ENCODE assay signal across 9 cellular contexts in the genomic region with DNA sequence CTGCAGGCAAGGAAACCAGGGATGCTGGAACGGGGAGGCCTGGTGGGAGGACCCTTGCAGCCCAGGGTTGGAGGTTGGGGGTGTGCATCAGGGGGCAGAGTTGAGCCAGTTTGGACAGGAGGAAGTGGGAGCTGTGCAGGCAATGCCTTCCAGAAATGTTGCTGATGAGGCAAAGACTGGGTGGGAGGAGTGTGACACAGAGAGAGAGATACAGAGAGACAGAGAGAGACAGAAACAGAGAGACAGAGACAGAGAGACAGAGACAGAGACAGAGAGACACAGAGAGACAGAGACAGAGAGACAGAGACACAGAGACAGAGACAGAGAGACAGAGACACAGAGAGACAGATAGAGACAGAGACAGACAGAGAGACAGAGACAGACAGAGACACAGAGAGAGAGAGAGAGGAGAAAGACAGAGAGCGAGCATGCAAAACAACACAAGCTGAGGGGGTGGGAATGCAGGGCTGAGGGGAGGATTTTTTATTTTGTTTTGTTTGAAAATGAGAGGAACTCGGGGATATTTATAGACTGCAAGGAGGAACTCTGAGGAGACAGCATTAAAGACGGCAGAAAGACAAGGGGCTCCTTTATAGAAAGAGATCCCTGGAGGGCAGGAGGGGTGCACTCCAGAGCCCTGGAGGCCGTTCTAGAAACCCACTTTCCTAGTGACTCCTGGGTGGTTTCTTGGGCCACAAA. TPM values are rescaled to one million over a fixed set of nuclear protein-coding genes. Genes with fewer than 3 reads are reported as not detected.
DNase-seq lines count a peak whose midpoint lies in the region; ATAC-seq, FAIRE-seq and TF ChIP-seq lines count a peak whose summit lies in the region.
"Had no signal": no experiment of that assay in that cellular context is flagged by ENCODE, and none has a peak within 500 bp of the region (broad histone marks: within the 10 kb centered on the region; RNA-seq: fewer than 3 reads in every experiment).

No MANE protein-coding gene starts in this region.

- H2AFZ ChIP-seq in endothelial cell of umbilical vein (ENCODE audit: low read depth, low read length) = no peak overlapping the region

- peak; percentile 15; the same call in 1 of the 2 replicates for TF ChIP-seq CTCF in AG04450 (IDR thresholded peaks at IDR 0.05; ENCODE audit: low read depth, low read length)
- peak; percentile 29 for TF ChIP-seq CTCF in GM12873 (IDR thresholded peaks at IDR 0.05; ENCODE audit: insufficient read depth, low read depth, low read length, missing control alignments)
- peak; percentile 2 for TF ChIP-seq CTCF in RWPE2 (IDR thresholded peaks at IDR 0.05; ENCODE audit: poor library complexity, severe bottlenecking)
- no peak for TF ChIP-seq CTCF in endothelial cell of umbilical vein (IDR thresholded peaks at IDR 0.05; ENCODE audit: extremely low read depth in 1 of 2, insufficient read depth in 1 of 2, low read depth in 1 of 2, low read length in 2 of 2)
- peak; percentile 12 for TF ChIP-seq CTCF in nephron progenitor cell (IDR thresholded peaks at IDR 0.05)

- H3K9me1 ChIP-seq in endothelial cell of umbilical vein (replicated peaks; ENCODE audit: control insufficient read depth, extremely low read depth, insufficient read depth, low read length) = no peaks in the 10 kb centered on the region

- dilution Hi-C loops in endothelial cell of umbilical vein (cut with MboI; ENCODE audit: extremely low pct_ligation_motif_present, low sequenced_read_pairs) = no loop called here

- CTCF ChIA-PET in AG04450 (lab: Charles Lee) (interaction anchor here (0.6 to 0.9 kb wide), 4 partner anchors 30 to 110 kb away, joined by 3 to 4 read pairs (median 3); no protein-coding TSS in a partner anchor), endothelial cell of umbilical vein (lab: Charles Lee) (no interaction called here)

- H3K27me3 ChIP-seq in AG04450 (ENCODE audit: control insufficient read depth, insufficient read depth, low read length) (no peaks in the 10 kb centered on the region), RWPE2 (ENCODE audit: insufficient read depth, poor library complexity, severe bottlenecking) (no peaks in the 10 kb centered on the region), endothelial cell of umbilical vein (ENCODE audit: control insufficient read depth in 2 of 2, insufficient read depth in 2 of 2, low read length in 2 of 2) (no peaks in the 10 kb centered on the region)

- peaks cover 21% of the 10 kb centered on the region for H3K36me3 ChIP-seq in RWPE2 (ENCODE audit: low read depth)
- H3K36me3 ChIP-seq in endothelial cell of umbilical vein (ENCODE audit: control insufficient read depth in 2 of 2, extremely low read depth in 1 of 2, insufficient read depth in 2 of 2, low read length in 2 of 2) = no peaks in the 10 kb centered on the region

- peaks cover 9% of the 10 kb centered on the region for H3K36me3 Mint-ChIP-seq in nephron progenitor cell (ENCODE audit: low read depth)

- FAIRE-seq in endothelial cell of umbilical vein (lab: Jason Lieb, UNC) = peak; percentile 54
- FAIRE-seq: colon had no signal

- H3K27me3 Mint-ChIP-seq in nephron progenitor cell (ENCODE audit: low read depth, poor library complexity) = no peaks in the 10 kb centered on the region

- H3K4me1 Mint-ChIP-seq in nephron progenitor cell = peaks cover 56% of the 10 kb centered on the region

- no peak overlapping the region for H3K27ac ChIP-seq in AG04450 (ENCODE audit: low read depth, low read length)
- H3K27ac ChIP-seq in RWPE2 (ENCODE audit: poor library complexity, severe bottlenecking) = no peak overlapping the region
- no peak overlapping the region for H3K27ac ChIP-seq in endothelial cell of umbilical vein (ENCODE audit: insufficient read depth, low read depth, low read length)

- H3K4me3 Mint-ChIP-seq in nephron progenitor cell = no peak overlapping the region

- H3K79me2 ChIP-seq in endothelial cell of umbilical vein (ENCODE audit: control insufficient read depth, insufficient read depth, low read length) = peaks cover 29% of the 10 kb centered on the region

- H3K4me1 ChIP-seq in RWPE2 (ENCODE audit: insufficient read depth, poor library complexity, severe bottlenecking) = peaks cover 20% of the 10 kb centered on the region
- H3K4me1 ChIP-seq in endothelial cell of umbilical vein (ENCODE audit: control insufficient read depth, extremely low read depth, insufficient read depth, low read length) = peaks cover 23% of the 10 kb centered on the region

- DNase-seq in AG04450 (ENCODE audit: low read depth, low spot score) = no peak
- DNase-seq in RWPE2 (ENCODE audit: low spot score) = no peak
- DNase-seq in endothelial cell of umbilical vein (ENCODE audit: low read depth, low spot score) = no peak
- DNase-seq in nephron progenitor cell = peak; percentile 61
- no peak for DNase-seq in LoVo (ENCODE audit: low spot score)

- H3K27ac Mint-ChIP-seq in nephron progenitor cell = no peak overlapping the region

- H3K4me3 ChIP-seq in AG04450 (ENCODE audit: low read depth, low read length) (no peak overlapping the region), RWPE2 (ENCODE audit: severe bottlenecking) (no peak overlapping the region), endothelial cell of umbilical vein (replicated peaks in 1 of 3; ENCODE audit: insufficient read depth in 1 of 3, low read depth in 1 of 3, low read length in 3 of 3) (no peak overlapping the region)

- no TSS peak for BruUV-seq in endothelial cell of umbilical vein (replicated peaks; lab: Mats Ljungman, UMichigan)

- H4K20me1 ChIP-seq in endothelial cell of umbilical vein (replicated peaks; ENCODE audit: control insufficient read depth, extremely low read depth, insufficient read depth, low read length) = peaks cover 5% of the 10 kb centered on the region

- intact Hi-C loops in endothelial cell of umbilical vein (cut with micrococcal nuclease) = loop anchor here (5.0 kb wide), 1 partner anchor 223 kb away; a partner anchor contains a TSS

- POLR2A ChIA-PET in AG04450 (lab: Yijun Ruan, JAX) (no interaction called here), endothelial cell of umbilical vein (lab: Charles Lee) (no interaction called here)

- ATAC-seq in RWPE2 (ENCODE audit: low read depth) = no peak
- no peak for ATAC-seq in GM21515 (IDR thresholded peaks at IDR 0.05; ENCODE audit: unreplicated experiment)
- ATAC-seq in GM18519 (IDR thresholded peaks at IDR 0.05; ENCODE audit: low FRiP score, unreplicated experiment) = no peak

- H3K4me2 ChIP-seq in endothelial cell of umbilical vein (ENCODE audit: insufficient read depth, low read length) = no peak overlapping the region

- peaks cover 3% of the 10 kb centered on the region; the same call in 1 of the 2 replicates for H3K9me3 ChIP-seq in AG04450 (ENCODE audit: control insufficient read depth, insufficient read depth, low read length)
- no peaks in the 10 kb centered on the region for H3K9me3 ChIP-seq in RWPE2 (ENCODE audit: severe bottlenecking)
- no peaks in the 10 kb centered on the region for H3K9me3 ChIP-seq in endothelial cell of umbilical vein (replicated peaks; ENCODE audit: control insufficient read depth, insufficient read depth, low read length)

- no peak overlapping the region for H3K9ac ChIP-seq in endothelial cell of umbilical vein (replicated peaks; ENCODE audit: extremely low read depth, insufficient read depth, low read length)

- no peaks in the 10 kb centered on the region for H3K9me3 Mint-ChIP-seq in nephron progenitor cell

- TF ChIP-seq POLR2A in endothelial cell of umbilical vein (IDR thresholded peaks at IDR 0.05; ENCODE audit: low read depth, low read length) = no peak

TF ChIP-seq in endothelial cell of umbilical vein, 7 proteins besides CTCF, POLR2A, EP300 and RAD21 (continues in another document):
- TF ChIP-seq EZH2 (IDR thresholded peaks at IDR 0.05; ENCODE audit: borderline replicate concordance, low read depth, low read length, severe bottlenecking) (no peak), JUN (IDR thresholded peaks at IDR 0.05; ENCODE audit: borderline replicate concordance, insufficient read depth, insufficient read length, low read depth) (no peak), MYC (IDR thresholded peaks at IDR 0.05; ENCODE audit: low read depth, low read length) (no peak), POLR2AphosphoS5 (IDR thresholded peaks at IDR 0.05; ENCODE audit: insufficient read depth, low read depth, low read length) (no peak)

RNA-seq across cellular contexts. Expression of a gene that starts 1.9 kb away (rescaled TPM):
- 3.1 and 6.0 TPM in 2 replicates for polyA plus RNA-seq in AG04450 (2011; rRNA removed)
- 1.9 and 2.6 TPM in 2 replicates for polyA minus RNA-seq in AG04450 (2011; rRNA and poly(A)+ RNA removed)
- total RNA-seq in endothelial cell of umbilical vein = 15.9 and 16.0 TPM in 2 replicates
- polyA plus RNA-seq in endothelial cell of umbilical vein = 4.4 and 4.6 TPM in 2 replicates
- 3.8 TPM in 2 replicates for polyA plus RNA-seq in endothelial cell of umbilical vein (2011; cell fraction: cytosol; rRNA removed)
- 7.2 and 12.7 TPM in 2 replicates for polyA plus RNA-seq in endothelial cell of umbilical vein (2011; cell fraction: nucleus; rRNA removed)
- polyA plus RNA-seq in endothelial cell of umbilical vein (2012) = 7.3 and 11.5 TPM in 2 replicates
- polyA minus RNA-seq in endothelial cell of umbilical vein = 3.3 and 3.9 TPM in 2 replicates
- 4.2 TPM for polyA minus RNA-seq in endothelial cell of umbilical vein (2011; cell fraction: cytosol; rRNA and poly(A)+ RNA removed)
- 4.9 and 6.0 TPM in 2 replicates for polyA minus RNA-seq in endothelial cell of umbilical vein (2011; cell fraction: nucleus; rRNA and poly(A)+ RNA removed)

RNA-seq across cellular contexts. Expression of a gene that starts 1.9 kb away (rescaled TPM):
- polyA plus RNA-seq in AG04450 (2011; rRNA removed) (0.35 and 0.42 TPM in 2 replicates), endothelial cell of umbilical vein (1.3 TPM in 2 replicates)
- 0.32 and 1.1 TPM in 2 replicates for polyA minus RNA-seq in AG04450 (2011; rRNA and poly(A)+ RNA removed)
- 3.1 and 4.2 TPM in 2 replicates for total RNA-seq in endothelial cell of umbilical vein
- polyA plus RNA-seq in endothelial cell of umbilical vein (2011; cell fraction: cytosol; rRNA removed) = 0.34 and 0.93 TPM in 2 replicates
- polyA plus RNA-seq in endothelial cell of umbilical vein (2011; cell fraction: nucleus; rRNA removed) = 6.6 and 8.6 TPM in 2 replicates
- 1.4 and 1.5 TPM in 2 replicates for polyA plus RNA-seq in endothelial cell of umbilical vein (2012)
- 1.4 and 3.6 TPM in 2 replicates for polyA minus RNA-seq in endothelial cell of umbilical vein
- not detected for polyA minus RNA-seq in endothelial cell of umbilical vein (2011; cell fraction: cytosol; rRNA and poly(A)+ RNA removed)
- 3.1 and 4.5 TPM in 2 replicates for polyA minus RNA-seq in endothelial cell of umbilical vein (2011; cell fraction: nucleus; rRNA and poly(A)+ RNA removed)

RNA-seq across cellular contexts. Expression of a gene that starts 18.1 kb away (rescaled TPM):
- polyA plus RNA-seq in AG04450 (2011; rRNA removed) = 46.0 and 59.5 TPM in 2 replicates
- polyA minus RNA-seq in AG04450 (2011; rRNA and poly(A)+ RNA removed) = 45.4 and 58.6 TPM in 2 replicates
- 59.2 and 62.7 TPM in 2 replicates for total RNA-seq in endothelial cell of umbilical vein
- polyA plus RNA-seq in endothelial cell of umbilical vein = 74.1 and 88.8 TPM in 2 replicates
- polyA plus RNA-seq in endothelial cell of umbilical vein (2011; cell fraction: cytosol; rRNA removed) = 42.5 and 59.1 TPM in 2 replicates
- polyA plus RNA-seq in endothelial cell of umbilical vein (2011; cell fraction: nucleus; rRNA removed) = 100 and 120 TPM in 2 replicates
- polyA plus RNA-seq in endothelial cell of umbilical vein (2012) = 38.2 and 54.6 TPM in 2 replicates
- polyA minus RNA-seq in endothelial cell of umbilical vein = 65.1 and 80.2 TPM in 2 replicates
- 21.3 TPM for polyA minus RNA-seq in endothelial cell of umbilical vein (2011; cell fraction: cytosol; rRNA and poly(A)+ RNA removed)
- polyA minus RNA-seq in endothelial cell of umbilical vein (2011; cell fraction: nucleus; rRNA and poly(A)+ RNA removed) = 58.5 and 81.1 TPM in 2 replicates

Comparison
In these comparisons a context has a peak if more than half of its experiments do, and no peak if none do; other contexts are left out.
1. CTCF ChIP-seq: peak in AG04450 (single experiment), GM12873 (single experiment), RWPE2 (single experiment) and nephron progenitor cell (single experiment); none in endothelial cell of umbilical vein (0 of 2).